7 cellular contexts compared by ENCODE assay signal in the genomic region with DNA sequence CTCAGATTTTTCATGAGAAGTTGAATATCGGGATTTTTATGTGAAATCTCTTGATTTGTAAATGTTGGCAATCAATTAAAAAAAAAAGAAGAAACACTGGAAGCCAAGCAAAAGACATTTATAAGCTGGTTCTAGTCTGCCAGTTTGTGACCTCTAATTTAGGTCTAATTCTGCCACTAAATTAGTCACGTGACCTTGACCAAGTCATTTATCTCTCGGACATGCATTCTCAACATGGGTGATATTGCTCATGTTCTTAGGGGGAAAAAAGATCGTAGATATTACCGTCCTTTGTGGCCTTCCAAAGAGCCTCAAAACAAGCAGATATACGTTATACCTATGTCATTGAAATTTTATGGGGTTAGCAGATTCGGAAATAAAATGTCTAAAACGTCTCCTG. TPM values are rescaled to one million over a fixed set of nuclear protein-coding genes. Genes with fewer than 3 reads are reported as not detected.
A peak's percentile ranks its signal among the peaks of the same experiment; 100 is the strongest.
DNase-seq lines count a peak whose midpoint lies in the region; ATAC-seq and TF ChIP-seq lines count a peak whose summit lies in the region.

No MANE protein-coding gene starts in this region.

- H3K4me1 ChIP-seq in right cardiac atrium (ENCODE audit: control insufficient read depth, insufficient read depth, low read length): no peaks in the 10 kb centered on the region
- H3K4me1 ChIP-seq in smooth muscle cell (ENCODE audit: low read depth): peaks cover 8% of the 10 kb centered on the region

- peaks cover 7% of the 10 kb centered on the region for H3F3A ChIP-seq in smooth muscle cell (ENCODE audit: low read depth)

- H3K27me3 ChIP-seq in right cardiac atrium (ENCODE audit: control insufficient read depth, insufficient read depth): no peaks in the 10 kb centered on the region
- no peaks in the 10 kb centered on the region for H3K27me3 ChIP-seq in smooth muscle cell (ENCODE audit: low read depth)

- peak overlapping the region; percentile 88 for H3K9ac ChIP-seq in smooth muscle cell (ENCODE audit: low read depth)

- intact Hi-C loops in right cardiac atrium (cut with DNase I): no loop called here

- H3K79me2 ChIP-seq in smooth muscle cell (ENCODE audit: low read depth): peaks cover 42% of the 10 kb centered on the region

- H3K4me2 ChIP-seq in smooth muscle cell: peak overlapping the region; percentile 100

- H3K4me3 ChIP-seq in HFF-Myc (replicated peaks; ENCODE audit: low read depth, low read length): peak overlapping the region; percentile 67
- H3K4me3 ChIP-seq in WI38 (ENCODE audit: low read depth, low read length): peak overlapping the region; percentile 82
- peak overlapping the region; percentile 67 for H3K4me3 ChIP-seq in right cardiac atrium (ENCODE audit: low read length)
- peak overlapping the region; percentile 87 for H3K4me3 ChIP-seq in smooth muscle cell

- 40% methylated on average over 8 of the region's 8 CpGs for WGBS in right cardiac atrium
- WGBS in smooth muscle cell (ENCODE audit: low lambda C conversion rate): 71% methylated on average over 8 of the region's 8 CpGs

- DNase-seq in HFF-Myc (ENCODE audit: extremely low read depth, low read depth) (no peak), right cardiac atrium (no peak), smooth muscle cell (lab: John Stamatoyannopoulos, UW; ENCODE audit: unreplicated experiment) (no peak), NCI-H146 treated with DMSO at 0.1 percent for 48 hours (lab: John Stamatoyannopoulos, UW; ENCODE audit: unreplicated experiment) (no peak), AG20443 (ENCODE audit: low spot score) (no peak)

- H3K9me3 ChIP-seq in right cardiac atrium (ENCODE audit: control insufficient read depth, low read length): no peaks in the 10 kb centered on the region
- H3K9me3 ChIP-seq in smooth muscle cell (replicated peaks; ENCODE audit: low read depth): no peaks in the 10 kb centered on the region

- no peak for ATAC-seq in right cardiac atrium
- ATAC-seq in HG02642 (IDR thresholded peaks at IDR 0.05; ENCODE audit: poor library complexity, unreplicated experiment): no peak

- no peaks in the 10 kb centered on the region for H3K36me3 ChIP-seq in smooth muscle cell (ENCODE audit: low read depth)

- H2AFZ ChIP-seq in smooth muscle cell (ENCODE audit: low read depth): peak overlapping the region; percentile 95

- H3K27ac ChIP-seq in right cardiac atrium (ENCODE audit: low read length): no peak overlapping the region
- peak overlapping the region; percentile 88 for H3K27ac ChIP-seq in smooth muscle cell (ENCODE audit: low read depth)

- peaks cover 6% of the 10 kb centered on the region for H4K20me1 ChIP-seq in smooth muscle cell (ENCODE audit: low read depth)

- TF ChIP-seq CTCF in HFF-Myc (IDR thresholded peaks at IDR 0.05; ENCODE audit: low read depth, low read length, missing control alignments): no peak
- TF ChIP-seq CTCF in WI38 (IDR thresholded peaks at IDR 0.05; ENCODE audit: low read depth, low read length): no peak
- TF ChIP-seq CTCF in smooth muscle cell (IDR thresholded peaks at IDR 0.05; ENCODE audit: borderline replicate concordance, insufficient read depth, poor library complexity, severe bottlenecking): no peak

RNA-seq across cellular contexts. Expression of a gene that starts 52.9 kb away (rescaled TPM):
- total RNA-seq in right cardiac atrium: 10 to 100 TPM in 3 of 4 donors, 1 to 10 TPM in 1; 8.4 to 13.8 (median 11.4) TPM
- 6.1 TPM for polyA plus RNA-seq in right cardiac atrium
- total RNA-seq in smooth muscle cell: 19.6 and 20.9 TPM in 2 replicates
- 7.4 and 11.0 TPM in 2 replicates for polyA plus RNA-seq in smooth muscle cell
